20 cellular contexts compared by ENCODE assay signal in genomic region chr2:118672055-118672454, GRCh38.
DNase-seq lines count a peak whose midpoint lies in the region; ATAC-seq, FAIRE-seq and TF ChIP-seq lines count a peak whose summit lies in the region.
"Had no signal": no experiment of that assay in that cellular context is flagged by ENCODE, and none has a peak within 500 bp of the region (broad histone marks: within the 10 kb centered on the region; RNA-seq: fewer than 3 reads in every experiment).

No MANE protein-coding gene starts in this region.

- BruUV-seq in K562 (replicated peaks; lab: Mats Ljungman, UMichigan) = no TSS peak

- ATAC-seq in K562 = peak; percentile 71
- no peak for ATAC-seq in GM18858 (IDR thresholded peaks at IDR 0.05; ENCODE audit: unreplicated experiment)
- ATAC-seq: A549 had no signal

- H4K20me1 ChIP-seq in K562 (replicated peaks; ENCODE audit: control insufficient read depth, insufficient read depth, low read length) = no peaks in the 10 kb centered on the region
- no peaks in the 10 kb centered on the region for H4K20me1 ChIP-seq in hepatocyte (ENCODE audit: insufficient read depth, poor library complexity, severe bottlenecking)

- H3K9me2 ChIP-seq in hepatocyte (replicated peaks; ENCODE audit: insufficient read depth) = no peaks in the 10 kb centered on the region

- H2AFZ ChIP-seq in ACC112 (ENCODE audit: low read length, unreplicated experiment) (peak overlapping the region; percentile 16), K562 (ENCODE audit: low read depth, low read length) (no peak overlapping the region), hepatocyte (no peak overlapping the region)

- no peaks in the 10 kb centered on the region for H3K9me1 ChIP-seq in K562 (ENCODE audit: control insufficient read depth, insufficient read depth, low read length)

- intact Hi-C loops in K562 (cut with micrococcal nuclease) = no loop called here

- H3K79me2 ChIP-seq in ACC112 (ENCODE audit: control insufficient read depth, insufficient read depth, low read length, unreplicated experiment) (no peaks in the 10 kb centered on the region), K562 (ENCODE audit: control insufficient read depth, insufficient read depth, low read length) (no peaks in the 10 kb centered on the region), hepatocyte (no peaks in the 10 kb centered on the region)

- H3K4me1 ChIP-seq in ACC112 (ENCODE audit: control insufficient read depth, insufficient read depth, low read length, unreplicated experiment) = peaks cover 57% of the 10 kb centered on the region
- H3K4me1 ChIP-seq in K562 (replicated peaks in 1 of 2; ENCODE audit: control insufficient read depth in 2 of 2, insufficient read depth in 2 of 2, low read length in 2 of 2) = peaks cover 3 to 12% of the 10 kb centered on the region in 2 experiments; a peak in 3 of 5 replicates
- H3K4me1 ChIP-seq in hepatocyte (ENCODE audit: insufficient read depth) = peaks cover 13% of the 10 kb centered on the region
- H3K4me1 ChIP-seq: HAP-1 had no signal

- H3K27me3 ChIP-seq in ACC112 (ENCODE audit: insufficient read depth, low read length) (no peaks in the 10 kb centered on the region), K562 (ENCODE audit: control insufficient read depth in 2 of 2, insufficient read depth in 2 of 2, low read length in 2 of 2) (no peaks in the 10 kb centered on the region), hepatocyte (no peaks in the 10 kb centered on the region)

- H3K4me3 ChIP-seq in ACC112 (ENCODE audit: low read depth, low read length) (no peak overlapping the region), K562 (no peak overlapping the region), hepatocyte (no peak overlapping the region)
- H3K4me3 ChIP-seq: A549, HAP-1 had no signal

- POLR2A ChIA-PET in K562 (lab: Yijun Ruan, JAX) = interaction anchor here (0.8 kb wide), 1 partner anchor 598 kb away, joined by 3 read pairs; no protein-coding TSS in a partner anchor

- FAIRE-seq in K562 (lab: Jason Lieb, UNC) = no peak
- FAIRE-seq: A549, GM12891, GM18507, H54 had no signal

- WGBS in K562 (ENCODE audit: insufficient coverage, low coverage, missing lambda C conversion rate) = 16% methylated on average over 3 of the region's 3 CpGs
- 93% methylated on average over 3 of the region's 3 CpGs for WGBS in hepatocyte (ENCODE audit: low lambda C conversion rate, missing lambda C conversion rate)

- H3K36me3 ChIP-seq in ACC112 (ENCODE audit: insufficient read depth, low read length) = no peaks in the 10 kb centered on the region
- H3K36me3 ChIP-seq in K562 (ENCODE audit: control insufficient read depth, insufficient read depth, low read length) = no peaks in the 10 kb centered on the region
- H3K36me3 ChIP-seq in hepatocyte (replicated peaks; ENCODE audit: insufficient read depth, low read depth) = no peaks in the 10 kb centered on the region
- H3K36me3 ChIP-seq: HAP-1 had no signal

- TF ChIP-seq POLR2A in K562 (conservative IDR thresholded peaks at IDR 0.05) = no peak

- H3K4me2 ChIP-seq in K562 (ENCODE audit: insufficient read depth, low read length) = no peak overlapping the region
- H3K4me2 ChIP-seq in hepatocyte = no peak overlapping the region

- in situ Hi-C loops in K562 (cut with MboI) = no loop called here

- DNase-seq in K562 (ENCODE audit: extremely low read depth in 1 of 4, low spot score in 3 of 4) (peak in 1 of 4 experiments; percentile 33), hepatocyte (ENCODE audit: low spot score) (no peak), RKO (ENCODE audit: low spot score) (no peak)
- DNase-seq in stimulated activated naive CD4-positive, alpha-beta T cell (lab: John Stamatoyannopoulos, UW) = no peak
- DNase-seq: 8988T; C1 segment of cervical spinal cord; CD4-positive, alpha-beta memory T cell; COR-L47; DMS53; DMS79 treated with DMSO at 0.1 percent for 48 hours; GF-D8; GOT3; HFFc6 had no signal

- TF ChIP-seq EP300 in K562 (IDR thresholded peaks at IDR 0.05; ENCODE audit: low read length) = no peak

- CTCF ChIA-PET in K562 (lab: Yijun Ruan, JAX; ENCODE audit: low intra/inter-chr PET ratio) = no interaction called here

- H3K9me3 ChIP-seq in K562 (replicated peaks; ENCODE audit: control insufficient read depth, insufficient read depth, low read depth, low read length) = no peaks in the 10 kb centered on the region
- H3K9me3 ChIP-seq in hepatocyte (ENCODE audit: low read depth) = no peaks in the 10 kb centered on the region
- H3K9me3 ChIP-seq: A549, HAP-1 had no signal

- H3K27ac ChIP-seq in ACC112 (ENCODE audit: low read depth, low read length) = peak overlapping the region; percentile 8; the same call in 1 of the 2 replicates
- no peak overlapping the region for H3K27ac ChIP-seq in K562 (ENCODE audit: extremely low read depth, low read depth, low read length)
- H3K27ac ChIP-seq in hepatocyte = peak overlapping the region; percentile 38

- TF ChIP-seq CTCF in K562 (IDR thresholded peaks at IDR 0.05 in 2 of 3, conservative IDR thresholded peaks at IDR 0.05 in 1 of 3; ENCODE audit: insufficient read depth in 2 of 3, low read depth in 1 of 3, low read length in 3 of 3) = no peak
- no peak for TF ChIP-seq CTCF in hepatocyte (IDR thresholded peaks at IDR 0.05; ENCODE audit: poor library complexity)

- no peak overlapping the region for H3K9ac ChIP-seq in K562 (ENCODE audit: insufficient read depth in 1 of 2, low read depth in 2 of 2, low read length in 2 of 2)

- TF ChIP-seq RAD21 in K562 (CRISPR knock-in tag; conservative IDR thresholded peaks at IDR 0.05 in 1 of 2, IDR thresholded peaks at IDR 0.05 in 1 of 2) = no peak

TF ChIP-seq in K562, 482 proteins besides CTCF, POLR2A, EP300 and RAD21 (continues in another document):
- no peak for TF ChIP-seq ZNF143 (CRISPR knock-in tag; IDR thresholded peaks at IDR 0.05)
- TF ChIP-seq SRF (CRISPR knock-in tag; IDR thresholded peaks at IDR 0.05) = no peak
- TF ChIP-seq NRF1 (conservative IDR thresholded peaks at IDR 0.05 in 1 of 2, IDR thresholded peaks at IDR 0.05 in 1 of 2) = no peak
- no peak for TF ChIP-seq ZNF639 (CRISPR knock-in tag; conservative IDR thresholded peaks at IDR 0.05 in 1 of 2, IDR thresholded peaks at IDR 0.05 in 1 of 2)
- 0 out of 4 replicates have a peak, but pooled peaks of 1 of the 2 experiments have one; percentile 22 for TF ChIP-seq KDM1A (IDR thresholded peaks at IDR 0.05)
- no peak for TF ChIP-seq ETS2 (tag; IDR thresholded peaks at IDR 0.05; ENCODE audit: borderline replicate concordance, poor library complexity, severe bottlenecking)
- TF ChIP-seq, protein P1, sequence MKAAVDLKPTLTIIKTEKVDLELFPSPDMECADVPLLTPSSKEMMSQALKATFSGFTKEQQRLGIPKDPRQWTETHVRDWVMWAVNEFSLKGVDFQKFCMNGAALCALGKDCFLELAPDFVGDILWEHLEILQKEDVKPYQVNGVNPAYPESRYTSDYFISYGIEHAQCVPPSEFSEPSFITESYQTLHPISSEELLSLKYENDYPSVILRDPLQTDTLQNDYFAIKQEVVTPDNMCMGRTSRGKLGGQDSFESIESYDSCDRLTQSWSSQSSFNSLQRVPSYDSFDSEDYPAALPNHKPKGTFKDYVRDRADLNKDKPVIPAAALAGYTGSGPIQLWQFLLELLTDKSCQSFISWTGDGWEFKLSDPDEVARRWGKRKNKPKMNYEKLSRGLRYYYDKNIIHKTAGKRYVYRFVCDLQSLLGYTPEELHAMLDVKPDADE (conservative IDR thresholded peaks at IDR 0.05; ENCODE audit: control insufficient read depth, low read depth, low read length) = no peak
- no peak for TF ChIP-seq HMGN3 (IDR thresholded peaks at IDR 0.05; ENCODE audit: borderline replicate concordance, extremely low read depth, insufficient read length, low read depth, low read length)
- no peak for TF ChIP-seq ZNF395 (CRISPR knock-in tag; IDR thresholded peaks at IDR 0.05)
- no peak for TF ChIP-seq ZKSCAN3 (CRISPR knock-in tag; IDR thresholded peaks at IDR 0.05)
- no peak for TF ChIP-seq CBX1 (IDR thresholded peaks at IDR 0.05; ENCODE audit: low read depth)
- peak in 1 of 2 experiments; percentile 51; a peak in 1 of 4 replicates for TF ChIP-seq RCOR1 (IDR thresholded peaks at IDR 0.05; ENCODE audit: borderline replicate concordance in 1 of 2, low read depth in 2 of 2, low read length in 2 of 2)
- TF ChIP-seq KAT8 (IDR thresholded peaks at IDR 0.05; ENCODE audit: low read depth) = no peak
- TF ChIP-seq, protein P2, sequence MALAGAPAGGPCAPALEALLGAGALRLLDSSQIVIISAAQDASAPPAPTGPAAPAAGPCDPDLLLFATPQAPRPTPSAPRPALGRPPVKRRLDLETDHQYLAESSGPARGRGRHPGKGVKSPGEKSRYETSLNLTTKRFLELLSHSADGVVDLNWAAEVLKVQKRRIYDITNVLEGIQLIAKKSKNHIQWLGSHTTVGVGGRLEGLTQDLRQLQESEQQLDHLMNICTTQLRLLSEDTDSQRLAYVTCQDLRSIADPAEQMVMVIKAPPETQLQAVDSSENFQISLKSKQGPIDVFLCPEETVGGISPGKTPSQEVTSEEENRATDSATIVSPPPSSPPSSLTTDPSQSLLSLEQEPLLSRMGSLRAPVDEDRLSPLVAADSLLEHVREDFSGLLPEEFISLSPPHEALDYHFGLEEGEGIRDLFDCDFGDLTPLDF (CRISPR knock-in tag; IDR thresholded peaks at IDR 0.05) = no peak
- 0 out of 2 replicates have a peak, but pooled peaks have one; percentile 21 for TF ChIP-seq SOX6 (IDR thresholded peaks at IDR 0.05)
- no peak for TF ChIP-seq ZNF263 (CRISPR knock-in tag; IDR thresholded peaks at IDR 0.05; ENCODE audit: borderline replicate concordance)
